Comparison of ENCODE assay signal across 20 cellular contexts in genomic region chr11:2091112-2091746, GRCh38. TPM values are rescaled to one million over a fixed set of nuclear protein-coding genes. Genes with fewer than 3 reads are reported as not detected.
DNase-seq lines count a peak whose midpoint lies in the region; ATAC-seq, FAIRE-seq and TF ChIP-seq lines count a peak whose summit lies in the region.
"Had no signal": no experiment of that assay in that cellular context is flagged by ENCODE, and none has a peak within 500 bp of the region (broad histone marks: within the 10 kb centered on the region; RNA-seq: fewer than 3 reads in every experiment).

No MANE protein-coding gene starts in this region.

- no peaks in the 10 kb centered on the region for H3K79me2 ChIP-seq in HepG2 (ENCODE audit: insufficient read depth, low read length)

- TF ChIP-seq POLR2A in HepG2 (IDR thresholded peaks at IDR 0.05; ENCODE audit: insufficient read depth in 1 of 2, low read depth in 2 of 2, low read length in 2 of 2): no peak

- H3K27me3 Mint-ChIP-seq in activated naive CD8-positive, alpha-beta T cell treated with anti-CD3 and anti-CD28 coated beads, Interleukin-2, amount 10 ng/mL, durations not matched to agents 7 days and 5 days: peaks cover 9% of the 10 kb centered on the region
- peaks cover 24% of the 10 kb centered on the region for H3K27me3 Mint-ChIP-seq in activated naive CD8-positive, alpha-beta T cell treated with anti-CD3 and anti-CD28 coated beads for 36 hours
- peaks cover 4% of the 10 kb centered on the region for H3K27me3 Mint-ChIP-seq in activated T-helper 2 cell treated with anti-CD3 and anti-CD28 coated beads, Interferon-gamma antibody, Interleukin-2, Interleukin-4, amounts not matched to agents 10 μg/mL and 5 μg/mL and 100 μg/mL, durations not matched to agents 14 hours and 24 hours and 36 hours (ENCODE audit: low read depth)

- POLR2A ChIA-PET in activated naive CD8-positive, alpha-beta T cell treated with anti-CD3 and anti-CD28 coated beads, Interleukin-2, amount 10 ng/mL, durations not matched to agents 7 days and 5 days (lab: Charles Lee): no interaction called here
- POLR2A ChIA-PET in HepG2 (lab: Yijun Ruan, JAX): no interaction called here

- H3K9me3 ChIP-seq in tibial artery (no peaks in the 10 kb centered on the region), HepG2 (ENCODE audit: low read length) (no peaks in the 10 kb centered on the region), BE2C (0 out of 2 replicates have a peak, but pooled peaks cover 2% of the 10 kb centered on the region)

- H3K4me1 ChIP-seq in tibial artery (peaks cover 0 to 26% (median 17%) of the 10 kb centered on the region in 4 donors), HepG2 (ENCODE audit: insufficient read depth, low read length) (peaks cover 23% of the 10 kb centered on the region), BE2C (peaks cover 8% of the 10 kb centered on the region)

- H3K4me3 Mint-ChIP-seq in activated naive CD8-positive, alpha-beta T cell treated with anti-CD3 and anti-CD28 coated beads, Interleukin-2, amount 10 ng/mL, durations not matched to agents 7 days and 5 days: no peak overlapping the region
- no peak overlapping the region for H3K4me3 Mint-ChIP-seq in activated naive CD8-positive, alpha-beta T cell treated with anti-CD3 and anti-CD28 coated beads for 36 hours
- no peak overlapping the region for H3K4me3 Mint-ChIP-seq in activated T-helper 2 cell treated with anti-CD3 and anti-CD28 coated beads, Interferon-gamma antibody, Interleukin-2, Interleukin-4, amounts not matched to agents 10 μg/mL and 5 μg/mL and 100 μg/mL, durations not matched to agents 14 hours and 24 hours and 36 hours (ENCODE audit: low read depth)
- H3K4me3 Mint-ChIP-seq: CD4-positive, alpha-beta T cell had no signal

- no peak for TF ChIP-seq RAD21 in HepG2 (CRISPR knock-in tag; IDR thresholded peaks at IDR 0.05)

- in situ Hi-C loops in HepG2 (cut with HindIII; ENCODE audit: extremely low pct_ligation_motif_present, low pct_unique_long_range_greater_than_20kb): no loop called here

- no peak for TF ChIP-seq CTCF in coronary artery (IDR thresholded peaks at IDR 0.05)
- no peak for TF ChIP-seq CTCF in tibial artery (IDR thresholded peaks at IDR 0.05)
- TF ChIP-seq CTCF in HepG2 (CRISPR knock-in tag; IDR thresholded peaks at IDR 0.05): no peak
- no peak for TF ChIP-seq CTCF in BE2C (IDR thresholded peaks at IDR 0.05; ENCODE audit: low read depth, low read length)

- H3K27ac ChIP-seq in coronary artery: no peak overlapping the region
- H3K27ac ChIP-seq in tibial artery: no peak overlapping the region
- no peak overlapping the region for H3K27ac ChIP-seq in HepG2 (ENCODE audit: extremely low read length, insufficient read depth, low read length)

- no peak overlapping the region for H3K27ac Mint-ChIP-seq in activated naive CD8-positive, alpha-beta T cell treated with anti-CD3 and anti-CD28 coated beads, Interleukin-2, amount 10 ng/mL, durations not matched to agents 7 days and 5 days
- H3K27ac Mint-ChIP-seq in activated naive CD8-positive, alpha-beta T cell treated with anti-CD3 and anti-CD28 coated beads for 36 hours: no peak overlapping the region
- no peak overlapping the region for H3K27ac Mint-ChIP-seq in activated T-helper 2 cell treated with anti-CD3 and anti-CD28 coated beads, Interferon-gamma antibody, Interleukin-2, Interleukin-4, amounts not matched to agents 10 μg/mL and 5 μg/mL and 100 μg/mL, durations not matched to agents 14 hours and 24 hours and 36 hours
- H3K27ac Mint-ChIP-seq: CD4-positive, alpha-beta T cell had no signal

- H3K36me3 Mint-ChIP-seq in activated naive CD8-positive, alpha-beta T cell treated with anti-CD3 and anti-CD28 coated beads, Interleukin-2, amount 10 ng/mL, durations not matched to agents 7 days and 5 days: no peaks in the 10 kb centered on the region
- no peaks in the 10 kb centered on the region for H3K36me3 Mint-ChIP-seq in activated naive CD8-positive, alpha-beta T cell treated with anti-CD3 and anti-CD28 coated beads for 36 hours
- no peaks in the 10 kb centered on the region for H3K36me3 Mint-ChIP-seq in activated T-helper 2 cell treated with anti-CD3 and anti-CD28 coated beads, Interferon-gamma antibody, Interleukin-2, Interleukin-4, amounts not matched to agents 10 μg/mL and 5 μg/mL and 100 μg/mL, durations not matched to agents 14 hours and 24 hours and 36 hours (ENCODE audit: low read depth)

- H4K20me1 ChIP-seq in HepG2 (ENCODE audit: insufficient read depth, low read length): no peaks in the 10 kb centered on the region

- intact Hi-C loops in tibial artery (cut with DNase I; ENCODE audit: low total_unique reads) (no loop called here), HepG2 (cut with micrococcal nuclease; ENCODE audit: unreplicated experiment) (no loop called here)
- intact Hi-C loops in activated T-helper 2 cell treated with anti-CD3 and anti-CD28 coated beads, Interferon-gamma antibody, Interleukin-2, Interleukin-4, amounts not matched to agents 10 μg/mL and 5 μg/mL and 100 μg/mL, durations not matched to agents 14 hours and 24 hours and 36 hours (cut with micrococcal nuclease): no loop called here

- no peak overlapping the region for H2AFZ ChIP-seq in HepG2 (ENCODE audit: low read length)

- 43% methylated on average over 4 of the region's 8 CpGs for WGBS in HepG2 (ENCODE audit: low lambda C conversion rate)

- H3K27me3 ChIP-seq in tibial artery (peaks cover 0 to 60% of the 10 kb centered on the region in 2 donors), HepG2 (ENCODE audit: control insufficient read depth in 1 of 2, insufficient read depth in 2 of 2, low read length in 2 of 2) (peaks cover 6 to 32% of the 10 kb centered on the region in 2 experiments; a peak in 4 of 5 replicates), BE2C (no peaks in the 10 kb centered on the region)

- peaks cover 2% of the 10 kb centered on the region for H3K4me1 Mint-ChIP-seq in activated naive CD8-positive, alpha-beta T cell treated with anti-CD3 and anti-CD28 coated beads, Interleukin-2, amount 10 ng/mL, durations not matched to agents 7 days and 5 days
- H3K4me1 Mint-ChIP-seq in activated naive CD8-positive, alpha-beta T cell treated with anti-CD3 and anti-CD28 coated beads for 36 hours: peaks cover 7% of the 10 kb centered on the region
- peaks cover 5% of the 10 kb centered on the region for H3K4me1 Mint-ChIP-seq in activated T-helper 2 cell treated with anti-CD3 and anti-CD28 coated beads, Interferon-gamma antibody, Interleukin-2, Interleukin-4, amounts not matched to agents 10 μg/mL and 5 μg/mL and 100 μg/mL, durations not matched to agents 14 hours and 24 hours and 36 hours (ENCODE audit: low read depth)

- CTCF ChIA-PET in HepG2 (lab: Yijun Ruan, JAX; ENCODE audit: low intra/inter-chr PET ratio, low total read pairs): no interaction called here

- TF ChIP-seq EP300 in HepG2 (IDR thresholded peaks at IDR 0.05; ENCODE audit: low read depth in 2 of 2, low read length in 2 of 2) (no peak), HepG2 (CRISPR knock-in tag; IDR thresholded peaks at IDR 0.05; ENCODE audit: borderline replicate concordance) (no peak)

- no peak overlapping the region for H3K4me3 ChIP-seq in coronary artery
- H3K4me3 ChIP-seq in tibial artery: no peak overlapping the region
- no peak overlapping the region for H3K4me3 ChIP-seq in HepG2 (replicated peaks in 1 of 3; ENCODE audit: insufficient read depth in 1 of 3, low read depth in 2 of 3, low read length in 3 of 3)
- no peak overlapping the region for H3K4me3 ChIP-seq in BE2C (ENCODE audit: low read depth, low read length)

- DNase-seq in activated naive CD8-positive, alpha-beta T cell treated with anti-CD3 and anti-CD28 coated beads, Interleukin-2, amount 10 ng/mL, durations not matched to agents 7 days and 5 days: peak; percentile 17
- DNase-seq in activated naive CD8-positive, alpha-beta T cell treated with anti-CD3 and anti-CD28 coated beads for 36 hours: no peak
- DNase-seq in coronary artery (ENCODE audit: low spot score): peak; percentile 65
- DNase-seq in mesenteric fat pad (ENCODE audit: low spot score): peak; percentile 49
- peak; percentile 13 to 44 for DNase-seq in tibial artery
- DNase-seq in HepG2 (ENCODE audit: low spot score): no peak
- DNase-seq in activated T-helper 2 cell treated with anti-CD3 and anti-CD28 coated beads, Interferon-gamma antibody, Interleukin-2, Interleukin-4, amounts not matched to agents 10 μg/mL and 5 μg/mL and 100 μg/mL, durations not matched to agents 14 hours and 24 hours and 36 hours (ENCODE audit: low spot score): no peak
- DNase-seq in BE2C: no peak
- DNase-seq: DMS153, GDM1, HCEC 1CT, KBM-7, MV-4-11, NCI-H187 treated with DMSO at 0.1 percent for 48 hours, NCI-H2227 treated with DMSO at 0.1 percent for 48 hours, NCI-H510A treated with DMSO at 0.1 percent for 48 hours, NCI-H774, OCI-M1 had no signal

- H3K36me3 ChIP-seq in tibial artery: no peaks in the 10 kb centered on the region
- no peaks in the 10 kb centered on the region for H3K36me3 ChIP-seq in HepG2 (replicated peaks in 1 of 2; ENCODE audit: control insufficient read depth in 1 of 2, insufficient read depth in 2 of 2, low read length in 2 of 2)
- no peaks in the 10 kb centered on the region for H3K36me3 ChIP-seq in BE2C

- no peak for FAIRE-seq in HepG2 (lab: Jason Lieb, UNC)

- H3K4me2 ChIP-seq in HepG2 (ENCODE audit: low read depth, low read length): no peak overlapping the region

- no peak overlapping the region for H3K9ac ChIP-seq in HepG2 (ENCODE audit: insufficient read depth, low read depth, low read length)

- no peaks in the 10 kb centered on the region for H3K9me3 Mint-ChIP-seq in activated naive CD8-positive, alpha-beta T cell treated with anti-CD3 and anti-CD28 coated beads, Interleukin-2, amount 10 ng/mL, durations not matched to agents 7 days and 5 days
- no peaks in the 10 kb centered on the region for H3K9me3 Mint-ChIP-seq in activated naive CD8-positive, alpha-beta T cell treated with anti-CD3 and anti-CD28 coated beads for 36 hours
- H3K9me3 Mint-ChIP-seq in activated T-helper 2 cell treated with anti-CD3 and anti-CD28 coated beads, Interferon-gamma antibody, Interleukin-2, Interleukin-4, amounts not matched to agents 10 μg/mL and 5 μg/mL and 100 μg/mL, durations not matched to agents 14 hours and 24 hours and 36 hours: no peaks in the 10 kb centered on the region
- H3K9me3 Mint-ChIP-seq: CD4-positive, alpha-beta T cell had no signal

- BruUV-seq in HepG2 (replicated peaks; lab: Mats Ljungman, UMichigan): no TSS peak

- ATAC-seq in activated naive CD8-positive, alpha-beta T cell treated with anti-CD3 and anti-CD28 coated beads, Interleukin-2, amount 10 ng/mL, durations not matched to agents 7 days and 5 days (ENCODE audit: low read depth): no peak
- no peak for ATAC-seq in HepG2

RNA-seq across cellular contexts. Expression of gene IGF2, which starts 48.0 kb away (rescaled TPM):
- not detected for total RNA-seq in activated naive CD8-positive, alpha-beta T cell treated with anti-CD3 and anti-CD28 coated beads, Interleukin-2, amount 10 ng/mL, durations not matched to agents 7 days and 5 days
- under 1 TPM; 0.06 to 0.08 TPM for total RNA-seq in activated naive CD8-positive, alpha-beta T cell treated with anti-CD3 and anti-CD28 coated beads for 36 hours
- total RNA-seq in mesenteric fat pad (148 TPM), HepG2 (2016; rRNA removed; fragmentation: Illumina TruSeq; extraction: Trizol) (79.1 and 138 TPM in 2 replicates)
- total RNA-seq in HepG2 (2016; cell fraction: cytosol; rRNA removed; fragmentation: Illumina TruSeq; extraction: Trizol; ENCODE audit: low read depth): 150 and 154 TPM in 2 replicates
- total RNA-seq in HepG2 (2016; cell fraction: insoluble cytoplasmic fraction; rRNA removed; fragmentation: Illumina TruSeq; extraction: Trizol): 71.0 and 125 TPM in 2 replicates
- 362 and 363 TPM in 2 replicates for total RNA-seq in HepG2 (2016; cell fraction: membrane; rRNA removed; fragmentation: Illumina TruSeq; extraction: Trizol)
- 89.6 and 109 TPM in 2 replicates for total RNA-seq in HepG2 (2016; cell fraction: nucleus; rRNA removed; fragmentation: Illumina TruSeq; extraction: Trizol)
- 254 and 379 TPM in 2 replicates for polyA plus RNA-seq in HepG2 (2011; rRNA removed)
- 454 and 616 TPM in 2 replicates for polyA plus RNA-seq in HepG2 (2011; cell fraction: cytosol; rRNA removed)
- 839 and 1,149 TPM in 2 replicates for polyA plus RNA-seq in HepG2 (2011; cell fraction: nucleus; rRNA removed)
- polyA plus RNA-seq in HepG2 (2012): 4,210 and 4,559 TPM in 2 replicates
- 341 and 387 TPM in 2 replicates for polyA plus RNA-seq in HepG2 (2016; cell fraction: cytosol; fragmentation: Illumina TruSeq; extraction: Trizol; ENCODE audit: low read depth)
- polyA plus RNA-seq in HepG2 (2016; cell fraction: insoluble cytoplasmic fraction; fragmentation: Illumina TruSeq; extraction: Trizol; ENCODE audit: low read depth): 1,191 and 1,950 TPM in 2 replicates
- 1,798 and 2,413 TPM in 2 replicates for polyA plus RNA-seq in HepG2 (2016; cell fraction: membrane; fragmentation: Illumina TruSeq; extraction: Trizol; ENCODE audit: low read depth)
- 949 and 1,082 TPM in 2 replicates for polyA plus RNA-seq in HepG2 (2016; cell fraction: nucleus; fragmentation: Illumina TruSeq; extraction: Trizol; ENCODE audit: insufficient read depth, low read depth)
- polyA minus RNA-seq in HepG2 (2011; rRNA and poly(A)+ RNA removed; ENCODE audit: low replicate concordance): 0.19 and 781 TPM in 2 replicates
- 811 and 1,353 TPM in 2 replicates for polyA minus RNA-seq in HepG2 (2011; cell fraction: cytosol; rRNA and poly(A)+ RNA removed)
- 170 and 248 TPM in 2 replicates for polyA minus RNA-seq in HepG2 (2011; cell fraction: nucleus; rRNA and poly(A)+ RNA removed)
- total RNA-seq in activated T-helper 2 cell treated with anti-CD3 and anti-CD28 coated beads, Interferon-gamma antibody, Interleukin-2, Interleukin-4, amounts not matched to agents 10 μg/mL and 5 μg/mL and 100 μg/mL, durations not matched to agents 14 hours and 24 hours and 36 hours: 0.05 and 0.16 TPM in 2 replicates
- 468 TPM for polyA plus RNA-seq in BE2C (2012; ENCODE audit: insufficient read depth, insufficient read length, low read depth)
- total RNA-seq: CD4-positive, alpha-beta T cell; RPMI7951 had no signal

Comparison
In these comparisons a context has a peak if more than half of its experiments do, and no peak if none do; other contexts are left out.
1. DNase-seq: peak in activated naive CD8-positive, alpha-beta T cell treated with anti-CD3 and anti-CD28 coated beads, Interleukin-2, amount 10 ng/mL, durations not matched to agents 7 days and 5 days (single experiment), coronary artery (single experiment), mesenteric fat pad (single experiment) and tibial artery (2 of 2); none in activated naive CD8-positive, alpha-beta T cell treated with anti-CD3 and anti-CD28 coated beads for 36 hours (single experiment), HepG2 (single experiment), activated T-helper 2 cell treated with anti-CD3 and anti-CD28 coated beads, Interferon-gamma antibody, Interleukin-2, Interleukin-4, amounts not matched to agents 10 μg/mL and 5 μg/mL and 100 μg/mL, durations not matched to agents 14 hours and 24 hours and 36 hours (single experiment) and BE2C (single experiment).
2. RNA of gene IGF2, which starts 48.0 kb away (total RNA-seq): 148 TPM in mesenteric fat pad (single experiment) and 71.0 to 363 TPM in HepG2; 0.05 to 0.16 TPM in activated T-helper 2 cell treated with anti-CD3 and anti-CD28 coated beads, Interferon-gamma antibody, Interleukin-2, Interleukin-4, amounts not matched to agents 10 μg/mL and 5 μg/mL and 100 μg/mL, durations not matched to agents 14 hours and 24 hours and 36 hours, 0.06 to 0.08 TPM in activated naive CD8-positive, alpha-beta T cell treated with anti-CD3 and anti-CD28 coated beads for 36 hours and not detected in activated naive CD8-positive, alpha-beta T cell treated with anti-CD3 and anti-CD28 coated beads, Interleukin-2, amount 10 ng/mL, durations not matched to agents 7 days and 5 days; every median in the first group is over 10 times any median in the second.